Comparison of ENCODE assay signal across 2 cellular contexts in the genomic region with DNA sequence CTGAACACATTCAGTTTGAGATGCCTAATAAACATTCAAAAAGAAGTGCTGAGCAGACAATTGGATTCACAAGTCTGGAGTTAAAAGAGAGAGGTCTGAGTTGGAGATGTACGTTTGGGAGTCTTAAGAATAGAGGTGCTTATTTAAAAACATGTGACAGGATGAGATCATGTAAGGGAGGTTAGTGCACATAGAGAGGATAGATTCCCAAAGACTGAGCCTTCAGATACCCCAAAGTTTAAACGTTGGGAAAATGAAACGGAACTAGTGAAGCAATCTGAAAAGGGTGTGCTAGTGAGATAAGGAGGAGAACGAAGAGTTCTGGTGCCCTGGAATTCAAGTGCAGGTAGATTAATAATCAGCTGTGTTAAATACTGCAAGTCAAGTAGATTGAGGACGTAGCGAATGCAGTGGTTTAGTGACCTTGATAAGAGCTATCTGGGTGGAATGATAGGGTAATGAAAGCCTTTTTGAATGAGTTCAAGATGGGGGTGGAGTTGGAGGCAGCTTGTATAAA.
TF ChIP-seq lines count a peak whose summit lies in the region.

No MANE protein-coding gene starts in this region.

TF ChIP-seq in IMR-90, 13 proteins besides CTCF, POLR2A, EP300 and RAD21:
- TF ChIP-seq CHD1 (IDR thresholded peaks at IDR 0.05; ENCODE audit: low read depth, low read length) (no peak), MAZ (IDR thresholded peaks at IDR 0.05; ENCODE audit: borderline replicate concordance, low read depth, low read length) (no peak), BHLHE40 (IDR thresholded peaks at IDR 0.05; ENCODE audit: low read depth, low read length) (no peak), SMC3 (IDR thresholded peaks at IDR 0.05; ENCODE audit: low read depth, low read length) (no peak), CEBPB (IDR thresholded peaks at IDR 0.05; ENCODE audit: low read depth, low read length) (no peak), RCOR1 (IDR thresholded peaks at IDR 0.05; ENCODE audit: insufficient replicate concordance, low read length) (no peak), MXI1 (IDR thresholded peaks at IDR 0.05; ENCODE audit: borderline replicate concordance, low read depth, low read length) (no peak)
- TF ChIP-seq, protein P1, sequence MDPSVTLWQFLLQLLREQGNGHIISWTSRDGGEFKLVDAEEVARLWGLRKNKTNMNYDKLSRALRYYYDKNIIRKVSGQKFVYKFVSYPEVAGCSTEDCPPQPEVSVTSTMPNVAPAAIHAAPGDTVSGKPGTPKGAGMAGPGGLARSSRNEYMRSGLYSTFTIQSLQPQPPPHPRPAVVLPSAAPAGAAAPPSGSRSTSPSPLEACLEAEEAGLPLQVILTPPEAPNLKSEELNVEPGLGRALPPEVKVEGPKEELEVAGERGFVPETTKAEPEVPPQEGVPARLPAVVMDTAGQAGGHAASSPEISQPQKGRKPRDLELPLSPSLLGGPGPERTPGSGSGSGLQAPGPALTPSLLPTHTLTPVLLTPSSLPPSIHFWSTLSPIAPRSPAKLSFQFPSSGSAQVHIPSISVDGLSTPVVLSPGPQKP (IDR thresholded peaks at IDR 0.05; ENCODE audit: borderline replicate concordance, low read depth, low read length): no peak

TF ChIP-seq in GM12878, 131 proteins besides CTCF, POLR2A, EP300 and RAD21:
- TF ChIP-seq TAF1 (IDR thresholded peaks at IDR 0.05; ENCODE audit: borderline replicate concordance, low read depth, low read length): no peak
- no peak for TF ChIP-seq TCF7 (IDR thresholded peaks at IDR 0.05; ENCODE audit: borderline replicate concordance)
- TF ChIP-seq, protein P2, sequence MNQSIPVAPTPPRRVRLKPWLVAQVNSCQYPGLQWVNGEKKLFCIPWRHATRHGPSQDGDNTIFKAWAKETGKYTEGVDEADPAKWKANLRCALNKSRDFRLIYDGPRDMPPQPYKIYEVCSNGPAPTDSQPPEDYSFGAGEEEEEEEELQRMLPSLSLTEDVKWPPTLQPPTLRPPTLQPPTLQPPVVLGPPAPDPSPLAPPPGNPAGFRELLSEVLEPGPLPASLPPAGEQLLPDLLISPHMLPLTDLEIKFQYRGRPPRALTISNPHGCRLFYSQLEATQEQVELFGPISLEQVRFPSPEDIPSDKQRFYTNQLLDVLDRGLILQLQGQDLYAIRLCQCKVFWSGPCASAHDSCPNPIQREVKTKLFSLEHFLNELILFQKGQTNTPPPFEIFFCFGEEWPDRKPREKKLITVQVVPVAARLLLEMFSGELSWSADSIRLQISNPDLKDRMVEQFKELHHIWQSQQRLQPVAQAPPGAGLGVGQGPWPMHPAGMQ (IDR thresholded peaks at IDR 0.05; ENCODE audit: borderline replicate concordance): no peak
- TF ChIP-seq BACH1 (IDR thresholded peaks at IDR 0.05; ENCODE audit: borderline replicate concordance): no peak
- no peak for TF ChIP-seq YY1 (IDR thresholded peaks at IDR 0.05; ENCODE audit: low read depth, low read length)
- TF ChIP-seq MTA3 (IDR thresholded peaks at IDR 0.05; ENCODE audit: borderline replicate concordance, low read length): no peak
- no peak for TF ChIP-seq ETV6 (conservative IDR thresholded peaks at IDR 0.05 in 1 of 2, IDR thresholded peaks at IDR 0.05 in 1 of 2; ENCODE audit: borderline replicate concordance in 1 of 2, low read depth in 1 of 2)
- TF ChIP-seq ZSCAN29 (IDR thresholded peaks at IDR 0.05): no peak
- TF ChIP-seq, protein P3, sequence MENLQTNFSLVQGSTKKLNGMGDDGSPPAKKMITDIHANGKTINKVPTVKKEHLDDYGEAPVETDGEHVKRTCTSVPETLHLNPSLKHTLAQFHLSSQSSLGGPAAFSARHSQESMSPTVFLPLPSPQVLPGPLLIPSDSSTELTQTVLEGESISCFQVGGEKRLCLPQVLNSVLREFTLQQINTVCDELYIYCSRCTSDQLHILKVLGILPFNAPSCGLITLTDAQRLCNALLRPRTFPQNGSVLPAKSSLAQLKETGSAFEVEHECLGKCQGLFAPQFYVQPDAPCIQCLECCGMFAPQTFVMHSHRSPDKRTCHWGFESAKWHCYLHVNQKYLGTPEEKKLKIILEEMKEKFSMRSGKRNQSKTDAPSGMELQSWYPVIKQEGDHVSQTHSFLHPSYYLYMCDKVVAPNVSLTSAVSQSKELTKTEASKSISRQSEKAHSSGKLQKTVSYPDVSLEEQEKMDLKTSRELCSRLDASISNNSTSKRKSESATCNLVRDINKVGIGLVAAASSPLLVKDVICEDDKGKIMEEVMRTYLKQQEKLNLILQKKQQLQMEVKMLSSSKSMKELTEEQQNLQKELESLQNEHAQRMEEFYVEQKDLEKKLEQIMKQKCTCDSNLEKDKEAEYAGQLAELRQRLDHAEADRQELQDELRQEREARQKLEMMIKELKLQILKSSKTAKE (IDR thresholded peaks at IDR 0.05; ENCODE audit: low read depth, poor library complexity, severe bottlenecking): no peak
- TF ChIP-seq, protein P4, sequence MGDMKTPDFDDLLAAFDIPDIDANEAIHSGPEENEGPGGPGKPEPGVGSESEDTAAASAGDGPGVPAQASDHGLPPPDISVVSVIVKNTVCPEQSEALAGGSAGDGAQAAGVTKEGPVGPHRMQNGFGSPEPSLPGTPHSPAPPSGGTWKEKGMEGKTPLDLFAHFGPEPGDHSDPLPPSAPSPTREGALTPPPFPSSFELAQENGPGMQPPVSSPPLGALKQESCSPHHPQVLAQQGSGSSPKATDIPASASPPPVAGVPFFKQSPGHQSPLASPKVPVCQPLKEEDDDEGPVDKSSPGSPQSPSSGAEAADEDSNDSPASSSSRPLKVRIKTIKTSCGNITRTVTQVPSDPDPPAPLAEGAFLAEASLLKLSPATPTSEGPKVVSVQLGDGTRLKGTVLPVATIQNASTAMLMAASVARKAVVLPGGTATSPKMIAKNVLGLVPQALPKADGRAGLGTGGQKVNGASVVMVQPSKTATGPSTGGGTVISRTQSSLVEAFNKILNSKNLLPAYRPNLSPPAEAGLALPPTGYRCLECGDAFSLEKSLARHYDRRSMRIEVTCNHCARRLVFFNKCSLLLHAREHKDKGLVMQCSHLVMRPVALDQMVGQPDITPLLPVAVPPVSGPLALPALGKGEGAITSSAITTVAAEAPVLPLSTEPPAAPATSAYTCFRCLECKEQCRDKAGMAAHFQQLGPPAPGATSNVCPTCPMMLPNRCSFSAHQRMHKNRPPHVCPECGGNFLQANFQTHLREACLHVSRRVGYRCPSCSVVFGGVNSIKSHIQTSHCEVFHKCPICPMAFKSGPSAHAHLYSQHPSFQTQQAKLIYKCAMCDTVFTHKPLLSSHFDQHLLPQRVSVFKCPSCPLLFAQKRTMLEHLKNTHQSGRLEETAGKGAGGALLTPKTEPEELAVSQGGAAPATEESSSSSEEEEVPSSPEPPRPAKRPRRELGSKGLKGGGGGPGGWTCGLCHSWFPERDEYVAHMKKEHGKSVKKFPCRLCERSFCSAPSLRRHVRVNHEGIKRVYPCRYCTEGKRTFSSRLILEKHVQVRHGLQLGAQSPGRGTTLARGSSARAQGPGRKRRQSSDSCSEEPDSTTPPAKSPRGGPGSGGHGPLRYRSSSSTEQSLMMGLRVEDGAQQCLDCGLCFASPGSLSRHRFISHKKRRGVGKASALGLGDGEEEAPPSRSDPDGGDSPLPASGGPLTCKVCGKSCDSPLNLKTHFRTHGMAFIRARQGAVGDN (IDR thresholded peaks at IDR 0.05): no peak
- TF ChIP-seq, protein P5, sequence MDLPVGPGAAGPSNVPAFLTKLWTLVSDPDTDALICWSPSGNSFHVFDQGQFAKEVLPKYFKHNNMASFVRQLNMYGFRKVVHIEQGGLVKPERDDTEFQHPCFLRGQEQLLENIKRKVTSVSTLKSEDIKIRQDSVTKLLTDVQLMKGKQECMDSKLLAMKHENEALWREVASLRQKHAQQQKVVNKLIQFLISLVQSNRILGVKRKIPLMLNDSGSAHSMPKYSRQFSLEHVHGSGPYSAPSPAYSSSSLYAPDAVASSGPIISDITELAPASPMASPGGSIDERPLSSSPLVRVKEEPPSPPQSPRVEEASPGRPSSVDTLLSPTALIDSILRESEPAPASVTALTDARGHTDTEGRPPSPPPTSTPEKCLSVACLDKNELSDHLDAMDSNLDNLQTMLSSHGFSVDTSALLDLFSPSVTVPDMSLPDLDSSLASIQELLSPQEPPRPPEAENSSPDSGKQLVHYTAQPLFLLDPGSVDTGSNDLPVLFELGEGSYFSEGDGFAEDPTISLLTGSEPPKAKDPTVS (IDR thresholded peaks at IDR 0.05; ENCODE audit: low read depth, low read length): no peak
- TF ChIP-seq, protein P6, sequence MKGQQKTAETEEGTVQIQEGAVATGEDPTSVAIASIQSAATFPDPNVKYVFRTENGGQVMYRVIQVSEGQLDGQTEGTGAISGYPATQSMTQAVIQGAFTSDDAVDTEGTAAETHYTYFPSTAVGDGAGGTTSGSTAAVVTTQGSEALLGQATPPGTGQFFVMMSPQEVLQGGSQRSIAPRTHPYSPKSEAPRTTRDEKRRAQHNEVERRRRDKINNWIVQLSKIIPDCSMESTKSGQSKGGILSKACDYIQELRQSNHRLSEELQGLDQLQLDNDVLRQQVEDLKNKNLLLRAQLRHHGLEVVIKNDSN (IDR thresholded peaks at IDR 0.05; ENCODE audit: borderline replicate concordance, extremely low read length, insufficient read depth, low read depth, low read length): no peak
- TF ChIP-seq, protein P7, sequence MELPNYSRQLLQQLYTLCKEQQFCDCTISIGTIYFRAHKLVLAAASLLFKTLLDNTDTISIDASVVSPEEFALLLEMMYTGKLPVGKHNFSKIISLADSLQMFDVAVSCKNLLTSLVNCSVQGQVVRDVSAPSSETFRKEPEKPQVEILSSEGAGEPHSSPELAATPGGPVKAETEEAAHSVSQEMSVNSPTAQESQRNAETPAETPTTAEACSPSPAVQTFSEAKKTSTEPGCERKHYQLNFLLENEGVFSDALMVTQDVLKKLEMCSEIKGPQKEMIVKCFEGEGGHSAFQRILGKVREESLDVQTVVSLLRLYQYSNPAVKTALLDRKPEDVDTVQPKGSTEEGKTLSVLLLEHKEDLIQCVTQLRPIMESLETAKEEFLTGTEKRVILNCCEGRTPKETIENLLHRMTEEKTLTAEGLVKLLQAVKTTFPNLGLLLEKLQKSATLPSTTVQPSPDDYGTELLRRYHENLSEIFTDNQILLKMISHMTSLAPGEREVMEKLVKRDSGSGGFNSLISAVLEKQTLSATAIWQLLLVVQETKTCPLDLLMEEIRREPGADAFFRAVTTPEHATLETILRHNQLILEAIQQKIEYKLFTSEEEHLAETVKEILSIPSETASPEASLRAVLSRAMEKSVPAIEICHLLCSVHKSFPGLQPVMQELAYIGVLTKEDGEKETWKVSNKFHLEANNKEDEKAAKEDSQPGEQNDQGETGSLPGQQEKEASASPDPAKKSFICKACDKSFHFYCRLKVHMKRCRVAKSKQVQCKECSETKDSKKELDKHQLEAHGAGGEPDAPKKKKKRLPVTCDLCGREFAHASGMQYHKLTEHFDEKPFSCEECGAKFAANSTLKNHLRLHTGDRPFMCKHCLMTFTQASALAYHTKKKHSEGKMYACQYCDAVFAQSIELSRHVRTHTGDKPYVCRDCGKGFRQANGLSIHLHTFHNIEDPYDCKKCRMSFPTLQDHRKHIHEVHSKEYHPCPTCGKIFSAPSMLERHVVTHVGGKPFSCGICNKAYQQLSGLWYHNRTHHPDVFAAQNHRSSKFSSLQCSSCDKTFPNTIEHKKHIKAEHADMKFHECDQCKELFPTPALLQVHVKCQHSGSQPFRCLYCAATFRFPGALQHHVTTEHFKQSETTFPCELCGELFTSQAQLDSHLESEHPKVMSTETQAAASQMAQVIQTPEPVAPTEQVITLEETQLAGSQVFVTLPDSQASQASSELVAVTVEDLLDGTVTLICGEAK (IDR thresholded peaks at IDR 0.05; ENCODE audit: borderline replicate concordance): no peak
- no peak for TF ChIP-seq ASH2L (IDR thresholded peaks at IDR 0.05; ENCODE audit: borderline replicate concordance, low read depth)
- no peak for TF ChIP-seq PAX8 (IDR thresholded peaks at IDR 0.05)
- no peak for TF ChIP-seq BMI1 (IDR thresholded peaks at IDR 0.05; ENCODE audit: borderline replicate concordance)
- TF ChIP-seq SMARCA5 (IDR thresholded peaks at IDR 0.05): no peak
- no peak for TF ChIP-seq NR2F1 (conservative IDR thresholded peaks at IDR 0.05)
- TF ChIP-seq HCFC1 (IDR thresholded peaks at IDR 0.05; ENCODE audit: low read length): no peak
- no peak for TF ChIP-seq EZH2 (IDR thresholded peaks at IDR 0.05; ENCODE audit: borderline replicate concordance, control insufficient read depth, low read depth, low read length)
